9 cellular contexts compared by ENCODE assay signal in genomic region chrX:154477891-154478477, GRCh38. TPM values are rescaled to one million over a fixed set of nuclear protein-coding genes. Genes with fewer than 3 reads are reported as not detected.
DNase-seq lines count a peak whose midpoint lies in the region; ATAC-seq, FAIRE-seq and TF ChIP-seq lines count a peak whose summit lies in the region.
"Had no signal": no experiment of that assay in that cellular context is flagged by ENCODE, and none has a peak within 500 bp of the region (broad histone marks: within the 10 kb centered on the region; RNA-seq: fewer than 3 reads in every experiment).

No MANE protein-coding gene starts in this region.

- H3K27ac ChIP-seq in kidney (ENCODE audit: low read depth in 2 of 2, low read length in 2 of 2) (peak overlapping the region in 1 of 2 donors; percentile 28), testis (peak overlapping the region; percentile 39 to 75)
- H3K27ac ChIP-seq: epithelial cell of prostate had no signal

- ATAC-seq in activated naive CD4-positive, alpha-beta T cell treated with anti-CD3 and anti-CD28 coated beads, Interleukin-2, amount 50 U/mL, for 72 hours, result no peak
- ATAC-seq in GM18909 (IDR thresholded peaks at IDR 0.05; ENCODE audit: poor library complexity, unreplicated experiment), result no peak

- H3K36me3 ChIP-seq in kidney (ENCODE audit: control insufficient read depth in 1 of 2, insufficient read depth in 2 of 2, low read length in 2 of 2), result no peaks in the 10 kb centered on the region
- no peaks in the 10 kb centered on the region for H3K36me3 ChIP-seq in testis (ENCODE audit: low read depth, missing control alignments)

- peaks cover 15% of the 10 kb centered on the region for H3K4me1 Mint-ChIP-seq in T-helper 2 cell treated with Interferon-gamma antibody and Interleukin-4, amounts not matched to agents 5 μg/mL and 100 μg/mL, for 36 hours (ENCODE audit: low read depth)

- H3K27me3 ChIP-seq in testis, result no peaks in the 10 kb centered on the region

- no peak for FAIRE-seq in kidney (lab: Jason Lieb, UNC)

- H3K9me3 ChIP-seq in kidney (ENCODE audit: control insufficient read depth in 1 of 2, low read length in 2 of 2) (no peaks in the 10 kb centered on the region), testis (no peaks in the 10 kb centered on the region)

- no peak for DNase-seq in T-helper 2 cell treated with Interferon-gamma antibody and Interleukin-4, amounts not matched to agents 5 μg/mL and 100 μg/mL, for 36 hours (ENCODE audit: low spot score)
- DNase-seq in T-helper 2 cell (no peak), kidney (peak; percentile 67), testis (no peak), HEK293T (ENCODE audit: extremely low spot score) (no peak), kidney tubule cell (ENCODE audit: low spot score) (no peak)
- DNase-seq in activated naive CD4-positive, alpha-beta T cell treated with anti-CD3 and anti-CD28 coated beads, Interleukin-2, amount 50 U/mL, for 72 hours (ENCODE audit: low spot score in 2 of 2), result no peak

- H3K9me3 Mint-ChIP-seq in T-helper 2 cell treated with Interferon-gamma antibody and Interleukin-4, amounts not matched to agents 5 μg/mL and 100 μg/mL, for 36 hours, result no peaks in the 10 kb centered on the region
- H3K9me3 Mint-ChIP-seq in activated naive CD4-positive, alpha-beta T cell treated with anti-CD3 and anti-CD28 coated beads, Interleukin-2, amount 50 U/mL, for 72 hours, result no peaks in the 10 kb centered on the region

- TF ChIP-seq POLR2A in testis (IDR thresholded peaks at IDR 0.05), result no peak

- TF ChIP-seq CTCF in kidney (IDR thresholded peaks at IDR 0.05; ENCODE audit: borderline replicate concordance, extremely low read depth, insufficient read depth) (no peak), testis (IDR thresholded peaks at IDR 0.05) (no peak)

- H3K36me3 Mint-ChIP-seq in T-helper 2 cell treated with Interferon-gamma antibody and Interleukin-4, amounts not matched to agents 5 μg/mL and 100 μg/mL, for 36 hours (ENCODE audit: low read depth), result no peaks in the 10 kb centered on the region
- H3K36me3 Mint-ChIP-seq in activated naive CD4-positive, alpha-beta T cell treated with anti-CD3 and anti-CD28 coated beads, Interleukin-2, amount 50 U/mL, for 72 hours, result no peaks in the 10 kb centered on the region

- H3K4me3 ChIP-seq in kidney (ENCODE audit: low read length in 2 of 2) (peak overlapping the region; percentile 39 to 48), testis (peak overlapping the region; percentile 47 to 56)

- intact Hi-C loops in kidney (cut with DNase I) (no loop called here), testis (cut with DNase I; ENCODE audit: low total_unique reads) (no loop called here)

- H3K4me1 ChIP-seq in kidney (ENCODE audit: control insufficient read depth in 1 of 2, insufficient read depth in 1 of 2, low read depth in 1 of 2, low read length in 2 of 2) (peaks cover 0 to 4% of the 10 kb centered on the region in 2 donors), testis (no peaks in the 10 kb centered on the region)

- CTCF ChIA-PET in HEK293T (lab: Yijun Ruan, JAX), result interaction anchor here (1.6 kb wide), 1 partner anchor 49 kb away, joined by 9 read pairs; no protein-coding TSS in a partner anchor

- POLR2A ChIA-PET in HEK293T (lab: Yijun Ruan, JAX), result interaction anchor here (1.2 to 2.5 kb wide), 8 partner anchors 10 to 80 kb away, joined by 3 to 12 read pairs (median 4); partner anchors contain the start of genes FAM3A, RPL10, SLC10A3 and UBL4A

- no peaks in the 10 kb centered on the region for H3K27me3 Mint-ChIP-seq in T-helper 2 cell treated with Interferon-gamma antibody and Interleukin-4, amounts not matched to agents 5 μg/mL and 100 μg/mL, for 36 hours (ENCODE audit: low read depth)

- H3K27ac Mint-ChIP-seq in T-helper 2 cell treated with Interferon-gamma antibody and Interleukin-4, amounts not matched to agents 5 μg/mL and 100 μg/mL, for 36 hours, result peak overlapping the region; percentile 75
- peak overlapping the region; percentile 55 to 90 for H3K27ac Mint-ChIP-seq in activated naive CD4-positive, alpha-beta T cell treated with anti-CD3 and anti-CD28 coated beads, Interleukin-2, amount 50 U/mL, for 72 hours

- H3K9ac ChIP-seq in kidney (ENCODE audit: low read length in 2 of 2), result no peak overlapping the region

- WGBS in testis, 2 donors, result 41 to 45% methylated on average over 19 to 24 of the region's 24 CpGs

- H3K4me3 Mint-ChIP-seq in T-helper 2 cell treated with Interferon-gamma antibody and Interleukin-4, amounts not matched to agents 5 μg/mL and 100 μg/mL, for 36 hours, result peak overlapping the region; percentile 92

TF ChIP-seq in HEK293T, 16 proteins besides CTCF, POLR2A, EP300 and RAD21:
- TF ChIP-seq ELF4 (IDR thresholded peaks at IDR 0.05) (no peak), FOXA1 (IDR thresholded peaks at IDR 0.05) (no peak), TARDBP (IDR thresholded peaks at IDR 0.05) (no peak), ZNF384 (IDR thresholded peaks at IDR 0.05) (no peak), FOXM1 (IDR thresholded peaks at IDR 0.05; ENCODE audit: borderline replicate concordance) (no peak), NFRKB (IDR thresholded peaks at IDR 0.05) (no peak), FOXK2 (IDR thresholded peaks at IDR 0.05) (no peak), SP1 (IDR thresholded peaks at IDR 0.05) (no peak), PKNOX1 (IDR thresholded peaks at IDR 0.05) (no peak)

RNA-seq across cellular contexts. Expression of gene LAGE3, which starts 1.1 kb away (rescaled TPM):
- 10 to 100 TPM; 44.9 to 46.0 TPM for total RNA-seq in activated naive CD4-positive, alpha-beta T cell treated with anti-CD3 and anti-CD28 coated beads, Interleukin-2, amount 50 U/mL, for 72 hours
- total RNA-seq in kidney (10.0 TPM), testis (10 to 100 TPM; 29.1 to 30.9 TPM)
- polyA plus RNA-seq in kidney (ENCODE audit: insufficient read depth, low read depth, low replicate concordance) (29.0 TPM), testis (ENCODE audit: insufficient read depth, low read depth, low replicate concordance) (12.4 TPM)

RNA-seq across cellular contexts. Expression of gene UBL4A, which starts 8.4 kb away (rescaled TPM):
- total RNA-seq in activated naive CD4-positive, alpha-beta T cell treated with anti-CD3 and anti-CD28 coated beads, Interleukin-2, amount 50 U/mL, for 72 hours, result 10 to 100 TPM; 39.6 to 40.4 TPM
- total RNA-seq in kidney (26.1 TPM), testis (10 to 100 TPM; 16.8 to 18.9 TPM)
- polyA plus RNA-seq in kidney (ENCODE audit: insufficient read depth, low read depth, low replicate concordance) (35.2 TPM), testis (ENCODE audit: insufficient read depth, low read depth, low replicate concordance) (13.3 TPM)

RNA-seq across cellular contexts. Expression of gene SLC10A3, which starts 12.4 kb away (rescaled TPM):
- total RNA-seq in activated naive CD4-positive, alpha-beta T cell treated with anti-CD3 and anti-CD28 coated beads, Interleukin-2, amount 50 U/mL, for 72 hours, result 10 to 100 TPM in 1 of 2 donors, 1 to 10 TPM in 1; 9.8 to 15.6 TPM
- total RNA-seq in kidney (27.3 TPM), testis (10 to 100 TPM; 25.0 to 26.5 TPM)
- polyA plus RNA-seq in kidney (ENCODE audit: insufficient read depth, low read depth, low replicate concordance) (19.0 TPM), testis (ENCODE audit: insufficient read depth, low read depth, low replicate concordance) (22.4 TPM)

RNA-seq across cellular contexts. Expression of gene PLXNA3, which starts 19.9 kb away (rescaled TPM):
- 10 to 100 TPM; 37.2 to 40.4 TPM for total RNA-seq in activated naive CD4-positive, alpha-beta T cell treated with anti-CD3 and anti-CD28 coated beads, Interleukin-2, amount 50 U/mL, for 72 hours
- 40.5 TPM for total RNA-seq in kidney
- 4.9 TPM for polyA plus RNA-seq in kidney (ENCODE audit: insufficient read depth, low read depth, low replicate concordance)
- total RNA-seq in testis, result 10 to 100 TPM; 37.3 to 63.5 TPM
- polyA plus RNA-seq in testis (ENCODE audit: insufficient read depth, low read depth, low replicate concordance), result 24.7 TPM

RNA-seq across cellular contexts. Expression of gene FAM50A, which starts 34.0 kb away (rescaled TPM):
- 10 to 100 TPM; 53.0 to 68.5 TPM for total RNA-seq in activated naive CD4-positive, alpha-beta T cell treated with anti-CD3 and anti-CD28 coated beads, Interleukin-2, amount 50 U/mL, for 72 hours
- total RNA-seq in kidney (46.0 TPM), testis (10 to 100 TPM; 38.4 to 38.5 TPM)
- polyA plus RNA-seq in kidney (ENCODE audit: insufficient read depth, low read depth, low replicate concordance) (112 TPM), testis (ENCODE audit: insufficient read depth, low read depth, low replicate concordance) (29.6 TPM)
